ENCODE assay signal across 2 cellular contexts in the genomic region with DNA sequence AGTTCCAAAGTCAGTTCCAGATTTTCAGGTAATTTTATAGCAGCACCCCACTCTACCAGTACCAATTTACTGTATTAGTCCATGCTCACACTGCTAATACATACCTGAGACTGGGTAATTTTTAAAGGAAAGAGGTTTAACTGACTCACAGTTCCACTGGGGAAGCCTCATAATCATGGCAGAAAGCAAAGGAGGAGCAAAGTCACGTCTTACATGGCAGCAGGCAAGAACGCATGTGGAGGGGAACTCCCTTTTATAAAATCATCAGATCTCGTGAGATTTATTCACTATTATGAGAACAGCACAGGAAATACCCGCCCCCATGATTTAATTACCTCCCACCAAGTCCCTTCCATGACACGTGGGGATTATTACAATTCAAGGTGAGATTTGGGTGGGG.
TF ChIP-seq lines count a peak whose summit lies in the region.

No MANE protein-coding gene starts in this region.

TF ChIP-seq in GM23338, 12 proteins besides CTCF, POLR2A, EP300 and RAD21 (continued from another document):
- TF ChIP-seq, protein P1, sequence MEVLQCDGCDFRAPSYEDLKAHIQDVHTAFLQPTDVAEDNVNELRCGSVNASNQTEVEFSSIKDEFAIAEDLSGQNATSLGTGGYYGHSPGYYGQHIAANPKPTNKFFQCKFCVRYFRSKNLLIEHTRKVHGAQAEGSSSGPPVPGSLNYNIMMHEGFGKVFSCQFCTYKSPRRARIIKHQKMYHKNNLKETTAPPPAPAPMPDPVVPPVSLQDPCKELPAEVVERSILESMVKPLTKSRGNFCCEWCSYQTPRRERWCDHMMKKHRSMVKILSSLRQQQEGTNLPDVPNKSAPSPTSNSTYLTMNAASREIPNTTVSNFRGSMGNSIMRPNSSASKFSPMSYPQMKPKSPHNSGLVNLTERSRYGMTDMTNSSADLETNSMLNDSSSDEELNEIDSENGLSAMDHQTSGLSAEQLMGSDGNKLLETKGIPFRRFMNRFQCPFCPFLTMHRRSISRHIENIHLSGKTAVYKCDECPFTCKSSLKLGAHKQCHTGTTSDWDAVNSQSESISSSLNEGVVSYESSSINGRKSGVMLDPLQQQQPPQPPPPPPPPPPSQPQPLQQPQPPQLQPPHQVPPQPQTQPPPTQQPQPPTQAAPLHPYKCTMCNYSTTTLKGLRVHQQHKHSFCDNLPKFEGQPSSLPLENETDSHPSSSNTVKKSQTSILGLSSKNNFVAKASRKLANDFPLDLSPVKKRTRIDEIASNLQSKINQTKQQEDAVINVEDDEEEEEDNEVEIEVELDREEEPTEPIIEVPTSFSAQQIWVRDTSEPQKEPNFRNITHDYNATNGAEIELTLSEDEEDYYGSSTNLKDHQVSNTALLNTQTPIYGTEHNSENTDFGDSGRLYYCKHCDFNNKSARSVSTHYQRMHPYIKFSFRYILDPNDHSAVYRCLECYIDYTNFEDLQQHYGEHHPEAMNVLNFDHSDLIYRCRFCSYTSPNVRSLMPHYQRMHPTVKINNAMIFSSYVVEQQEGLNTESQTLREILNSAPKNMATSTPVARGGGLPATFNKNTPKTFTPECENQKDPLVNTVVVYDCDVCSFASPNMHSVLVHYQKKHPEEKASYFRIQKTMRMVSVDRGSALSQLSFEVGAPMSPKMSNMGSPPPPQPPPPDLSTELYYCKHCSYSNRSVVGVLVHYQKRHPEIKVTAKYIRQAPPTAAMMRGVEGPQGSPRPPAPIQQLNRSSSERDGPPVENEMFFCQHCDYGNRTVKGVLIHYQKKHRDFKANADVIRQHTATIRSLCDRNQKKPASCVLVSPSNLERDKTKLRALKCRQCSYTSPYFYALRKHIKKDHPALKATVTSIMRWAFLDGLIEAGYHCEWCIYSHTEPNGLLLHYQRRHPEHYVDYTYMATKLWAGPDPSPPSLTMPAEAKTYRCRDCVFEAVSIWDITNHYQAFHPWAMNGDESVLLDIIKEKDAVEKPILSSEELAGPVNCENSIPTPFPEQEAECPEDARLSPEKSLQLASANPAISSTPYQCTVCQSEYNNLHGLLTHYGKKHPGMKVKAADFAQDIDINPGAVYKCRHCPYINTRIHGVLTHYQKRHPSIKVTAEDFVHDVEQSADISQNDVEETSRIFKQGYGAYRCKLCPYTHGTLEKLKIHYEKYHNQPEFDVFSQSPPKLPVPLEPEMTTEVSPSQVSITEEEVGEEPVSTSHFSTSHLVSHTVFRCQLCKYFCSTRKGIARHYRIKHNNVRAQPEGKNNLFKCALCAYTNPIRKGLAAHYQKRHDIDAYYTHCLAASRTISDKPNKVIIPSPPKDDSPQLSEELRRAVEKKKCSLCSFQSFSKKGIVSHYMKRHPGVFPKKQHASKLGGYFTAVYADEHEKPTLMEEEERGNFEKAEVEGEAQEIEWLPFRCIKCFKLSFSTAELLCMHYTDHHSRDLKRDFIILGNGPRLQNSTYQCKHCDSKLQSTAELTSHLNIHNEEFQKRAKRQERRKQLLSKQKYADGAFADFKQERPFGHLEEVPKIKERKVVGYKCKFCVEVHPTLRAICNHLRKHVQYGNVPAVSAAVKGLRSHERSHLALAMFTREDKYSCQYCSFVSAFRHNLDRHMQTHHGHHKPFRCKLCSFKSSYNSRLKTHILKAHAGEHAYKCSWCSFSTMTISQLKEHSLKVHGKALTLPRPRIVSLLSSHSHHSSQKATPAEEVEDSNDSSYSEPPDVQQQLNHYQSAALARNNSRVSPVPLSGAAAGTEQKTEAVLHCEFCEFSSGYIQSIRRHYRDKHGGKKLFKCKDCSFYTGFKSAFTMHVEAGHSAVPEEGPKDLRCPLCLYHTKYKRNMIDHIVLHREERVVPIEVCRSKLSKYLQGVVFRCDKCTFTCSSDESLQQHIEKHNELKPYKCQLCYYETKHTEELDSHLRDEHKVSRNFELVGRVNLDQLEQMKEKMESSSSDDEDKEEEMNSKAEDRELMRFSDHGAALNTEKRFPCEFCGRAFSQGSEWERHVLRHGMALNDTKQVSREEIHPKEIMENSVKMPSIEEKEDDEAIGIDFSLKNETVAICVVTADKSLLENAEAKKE (CRISPR knock-in tag; IDR thresholded peaks at IDR 0.05), result no peak
- TF ChIP-seq POLR2AphosphoS5 (IDR thresholded peaks at IDR 0.05; ENCODE audit: low read depth), result no peak
- no peak for TF ChIP-seq EZH2phosphoT487 (IDR thresholded peaks at IDR 0.05; ENCODE audit: unreplicated experiment)
- no peak for TF ChIP-seq EZH2 (IDR thresholded peaks at IDR 0.05; ENCODE audit: low read depth, unreplicated experiment)
- TF ChIP-seq, protein P2, sequence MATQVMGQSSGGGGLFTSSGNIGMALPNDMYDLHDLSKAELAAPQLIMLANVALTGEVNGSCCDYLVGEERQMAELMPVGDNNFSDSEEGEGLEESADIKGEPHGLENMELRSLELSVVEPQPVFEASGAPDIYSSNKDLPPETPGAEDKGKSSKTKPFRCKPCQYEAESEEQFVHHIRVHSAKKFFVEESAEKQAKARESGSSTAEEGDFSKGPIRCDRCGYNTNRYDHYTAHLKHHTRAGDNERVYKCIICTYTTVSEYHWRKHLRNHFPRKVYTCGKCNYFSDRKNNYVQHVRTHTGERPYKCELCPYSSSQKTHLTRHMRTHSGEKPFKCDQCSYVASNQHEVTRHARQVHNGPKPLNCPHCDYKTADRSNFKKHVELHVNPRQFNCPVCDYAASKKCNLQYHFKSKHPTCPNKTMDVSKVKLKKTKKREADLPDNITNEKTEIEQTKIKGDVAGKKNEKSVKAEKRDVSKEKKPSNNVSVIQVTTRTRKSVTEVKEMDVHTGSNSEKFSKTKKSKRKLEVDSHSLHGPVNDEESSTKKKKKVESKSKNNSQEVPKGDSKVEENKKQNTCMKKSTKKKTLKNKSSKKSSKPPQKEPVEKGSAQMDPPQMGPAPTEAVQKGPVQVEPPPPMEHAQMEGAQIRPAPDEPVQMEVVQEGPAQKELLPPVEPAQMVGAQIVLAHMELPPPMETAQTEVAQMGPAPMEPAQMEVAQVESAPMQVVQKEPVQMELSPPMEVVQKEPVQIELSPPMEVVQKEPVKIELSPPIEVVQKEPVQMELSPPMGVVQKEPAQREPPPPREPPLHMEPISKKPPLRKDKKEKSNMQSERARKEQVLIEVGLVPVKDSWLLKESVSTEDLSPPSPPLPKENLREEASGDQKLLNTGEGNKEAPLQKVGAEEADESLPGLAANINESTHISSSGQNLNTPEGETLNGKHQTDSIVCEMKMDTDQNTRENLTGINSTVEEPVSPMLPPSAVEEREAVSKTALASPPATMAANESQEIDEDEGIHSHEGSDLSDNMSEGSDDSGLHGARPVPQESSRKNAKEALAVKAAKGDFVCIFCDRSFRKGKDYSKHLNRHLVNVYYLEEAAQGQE (IDR thresholded peaks at IDR 0.05; ENCODE audit: unreplicated experiment), result no peak
- no peak for TF ChIP-seq STAT1 (IDR thresholded peaks at IDR 0.05; ENCODE audit: unreplicated experiment)
- TF ChIP-seq JUNB (IDR thresholded peaks at IDR 0.05; ENCODE audit: unreplicated experiment), result no peak
- TF ChIP-seq, protein P3, sequence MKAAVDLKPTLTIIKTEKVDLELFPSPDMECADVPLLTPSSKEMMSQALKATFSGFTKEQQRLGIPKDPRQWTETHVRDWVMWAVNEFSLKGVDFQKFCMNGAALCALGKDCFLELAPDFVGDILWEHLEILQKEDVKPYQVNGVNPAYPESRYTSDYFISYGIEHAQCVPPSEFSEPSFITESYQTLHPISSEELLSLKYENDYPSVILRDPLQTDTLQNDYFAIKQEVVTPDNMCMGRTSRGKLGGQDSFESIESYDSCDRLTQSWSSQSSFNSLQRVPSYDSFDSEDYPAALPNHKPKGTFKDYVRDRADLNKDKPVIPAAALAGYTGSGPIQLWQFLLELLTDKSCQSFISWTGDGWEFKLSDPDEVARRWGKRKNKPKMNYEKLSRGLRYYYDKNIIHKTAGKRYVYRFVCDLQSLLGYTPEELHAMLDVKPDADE (IDR thresholded peaks at IDR 0.05), result no peak
- no peak for TF ChIP-seq ZNF114 (CRISPR knock-in tag; IDR thresholded peaks at IDR 0.05)
- TF ChIP-seq NANOG (IDR thresholded peaks at IDR 0.05; ENCODE audit: borderline replicate concordance), result no peak

TF ChIP-seq in WTC11, 78 proteins besides CTCF, POLR2A, EP300 and RAD21 (continued from another document):
- TF ChIP-seq, protein P4, sequence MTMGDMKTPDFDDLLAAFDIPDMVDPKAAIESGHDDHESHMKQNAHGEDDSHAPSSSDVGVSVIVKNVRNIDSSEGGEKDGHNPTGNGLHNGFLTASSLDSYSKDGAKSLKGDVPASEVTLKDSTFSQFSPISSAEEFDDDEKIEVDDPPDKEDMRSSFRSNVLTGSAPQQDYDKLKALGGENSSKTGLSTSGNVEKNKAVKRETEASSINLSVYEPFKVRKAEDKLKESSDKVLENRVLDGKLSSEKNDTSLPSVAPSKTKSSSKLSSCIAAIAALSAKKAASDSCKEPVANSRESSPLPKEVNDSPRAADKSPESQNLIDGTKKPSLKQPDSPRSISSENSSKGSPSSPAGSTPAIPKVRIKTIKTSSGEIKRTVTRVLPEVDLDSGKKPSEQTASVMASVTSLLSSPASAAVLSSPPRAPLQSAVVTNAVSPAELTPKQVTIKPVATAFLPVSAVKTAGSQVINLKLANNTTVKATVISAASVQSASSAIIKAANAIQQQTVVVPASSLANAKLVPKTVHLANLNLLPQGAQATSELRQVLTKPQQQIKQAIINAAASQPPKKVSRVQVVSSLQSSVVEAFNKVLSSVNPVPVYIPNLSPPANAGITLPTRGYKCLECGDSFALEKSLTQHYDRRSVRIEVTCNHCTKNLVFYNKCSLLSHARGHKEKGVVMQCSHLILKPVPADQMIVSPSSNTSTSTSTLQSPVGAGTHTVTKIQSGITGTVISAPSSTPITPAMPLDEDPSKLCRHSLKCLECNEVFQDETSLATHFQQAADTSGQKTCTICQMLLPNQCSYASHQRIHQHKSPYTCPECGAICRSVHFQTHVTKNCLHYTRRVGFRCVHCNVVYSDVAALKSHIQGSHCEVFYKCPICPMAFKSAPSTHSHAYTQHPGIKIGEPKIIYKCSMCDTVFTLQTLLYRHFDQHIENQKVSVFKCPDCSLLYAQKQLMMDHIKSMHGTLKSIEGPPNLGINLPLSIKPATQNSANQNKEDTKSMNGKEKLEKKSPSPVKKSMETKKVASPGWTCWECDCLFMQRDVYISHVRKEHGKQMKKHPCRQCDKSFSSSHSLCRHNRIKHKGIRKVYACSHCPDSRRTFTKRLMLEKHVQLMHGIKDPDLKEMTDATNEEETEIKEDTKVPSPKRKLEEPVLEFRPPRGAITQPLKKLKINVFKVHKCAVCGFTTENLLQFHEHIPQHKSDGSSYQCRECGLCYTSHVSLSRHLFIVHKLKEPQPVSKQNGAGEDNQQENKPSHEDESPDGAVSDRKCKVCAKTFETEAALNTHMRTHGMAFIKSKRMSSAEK (CRISPR knock-in tag; IDR thresholded peaks at IDR 0.05; ENCODE audit: borderline replicate concordance), result no peak
